27 cellular contexts compared by ENCODE assay signal in the genomic region with DNA sequence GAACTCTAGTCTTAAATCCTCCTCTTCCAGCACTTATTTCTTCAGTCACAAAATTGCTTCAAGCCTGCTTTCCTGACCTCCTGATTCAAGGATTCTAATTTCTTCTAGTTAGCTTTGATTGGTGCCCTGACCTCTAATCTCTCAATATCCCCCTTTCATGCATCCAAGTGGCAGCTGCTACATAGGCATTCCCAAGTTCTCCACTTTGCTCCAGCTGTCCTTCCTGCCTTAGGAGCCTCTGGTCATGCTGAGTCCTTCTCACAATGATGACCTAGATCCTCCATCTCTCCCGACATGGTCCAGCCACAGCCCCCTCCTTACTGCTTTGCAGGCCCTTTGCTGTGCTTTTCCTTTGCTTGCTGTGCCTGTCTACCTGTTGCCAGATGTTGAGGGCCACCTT.
"Had no signal": no experiment of that assay in that cellular context is flagged by ENCODE, and none has a peak within 500 bp of the region (broad histone marks: within the 10 kb centered on the region; RNA-seq: fewer than 3 reads in every experiment).

No MANE protein-coding gene starts in this region.

- H3K36me3 Mint-ChIP-seq: memory B cell; naive B cell; natural killer cell treated with Interleukin-12 subunit alpha and Interleukin-12 subunit beta and Interleukin-15 and Interleukin-18, amount 100 ng/mL, for 72 hours; stimulated activated naive B cell treated with anti-CD40 and anti-IgM and Interleukin-4, amounts not matched to agents 10 μg/mL and 1 μg/mL and 100 μg/mL, for 72 hours had no signal

- H3K9me3 Mint-ChIP-seq: dendritic cell treated with granulocyte-macrophage colony-stimulating factor and Interleukin-4, amounts not matched to agents 40 ng/mL and 50 ng/mL, for 4 days; endodermal cell; memory B cell; naive B cell; natural killer cell treated with Interleukin-12 subunit alpha and Interleukin-12 subunit beta and Interleukin-15 and Interleukin-18, amount 100 ng/mL, for 72 hours; stimulated activated naive B cell treated with anti-CD40 and anti-IgM and Interleukin-4, amounts not matched to agents 10 μg/mL and 1 μg/mL and 100 μg/mL, for 72 hours; stimulated activated naive CD8-positive, alpha-beta T cell treated with anti-CD3 and anti-CD28 coated beads, Interleukin-15, Interleukin-2, amounts not matched to agents 100 ng/mL and 50 ng/mL, for 24 hours had no signal

- ATAC-seq: esophagus mucosa; gastrocnemius medialis; left ventricle myocardium superior; natural killer cell treated with Interleukin-12 subunit alpha and Interleukin-12 subunit beta and Interleukin-15 and Interleukin-18, amount 100 ng/mL, for 72 hours; psoas muscle; right cardiac atrium; stimulated activated naive B cell treated with anti-CD40 and anti-IgM and Interleukin-4, amounts not matched to agents 10 μg/mL and 1 μg/mL and 100 μg/mL, for 72 hours; upper lobe of right lung had no signal

- H3K4me3 ChIP-seq: colonic mucosa, gastrocnemius medialis, lung, psoas muscle, sigmoid colon, skin epidermis, thoracic aorta, tibial nerve, upper lobe of right lung, uterus had no signal

- H3K27me3 ChIP-seq: colonic mucosa, gastrocnemius medialis, sigmoid colon, tibial nerve, upper lobe of right lung, uterus had no signal

- H3K27ac ChIP-seq: colonic mucosa, epithelial cell of prostate, sigmoid colon, thoracic aorta, tibial nerve, upper lobe of right lung, uterus had no signal

- DNase-seq: colonic mucosa; effector CD8-positive, alpha-beta T cell; endodermal cell; foreskin fibroblast; gastrocnemius medialis; head of caudate nucleus; left ventricle myocardium superior; naive B cell; nucleus accumbens; psoas muscle; right cardiac atrium; sigmoid colon; stimulated activated CD4-positive, alpha-beta T cell treated with anti-CD3 and anti-CD28 coated beads, Interleukin-15, amount 100 ng/mL, for 24 hours; stimulated activated CD4-positive, alpha-beta T cell treated with anti-CD3 and anti-CD28 coated beads, Interleukin-2, amount 100 ng/mL, for 48 hours; stimulated activated naive B cell treated with anti-CD40 and anti-IgM and Interleukin-4, amounts not matched to agents 10 μg/mL and 1 μg/mL and 100 μg/mL, for 72 hours; upper lobe of right lung; uterus had no signal

- H3K27ac Mint-ChIP-seq: dendritic cell treated with granulocyte-macrophage colony-stimulating factor and Interleukin-4, amounts not matched to agents 40 ng/mL and 50 ng/mL, for 4 days; endodermal cell; memory B cell; natural killer cell treated with Interleukin-12 subunit alpha and Interleukin-12 subunit beta and Interleukin-15 and Interleukin-18, amount 100 ng/mL, for 72 hours; stimulated activated naive B cell treated with anti-CD40 and anti-IgM and Interleukin-4, amounts not matched to agents 10 μg/mL and 1 μg/mL and 100 μg/mL, for 72 hours; stimulated activated naive CD8-positive, alpha-beta T cell treated with anti-CD3 and anti-CD28 coated beads, Interleukin-15, Interleukin-2, amounts not matched to agents 100 ng/mL and 50 ng/mL, for 24 hours had no signal

- H3K4me1 ChIP-seq: colonic mucosa, upper lobe of right lung, uterus had no signal

- H3K36me3 ChIP-seq: colonic mucosa, gastrocnemius medialis, sigmoid colon, thoracic aorta, tibial nerve, upper lobe of right lung, uterus had no signal

- H3K4me3 Mint-ChIP-seq: dendritic cell treated with granulocyte-macrophage colony-stimulating factor and Interleukin-4, amounts not matched to agents 40 ng/mL and 50 ng/mL, for 4 days; endodermal cell; memory B cell; natural killer cell treated with Interleukin-12 subunit alpha and Interleukin-12 subunit beta and Interleukin-15 and Interleukin-18, amount 100 ng/mL, for 72 hours; stimulated activated naive B cell treated with anti-CD40 and anti-IgM and Interleukin-4, amounts not matched to agents 10 μg/mL and 1 μg/mL and 100 μg/mL, for 72 hours; stimulated activated naive CD8-positive, alpha-beta T cell treated with anti-CD3 and anti-CD28 coated beads, Interleukin-15, Interleukin-2, amounts not matched to agents 100 ng/mL and 50 ng/mL, for 24 hours had no signal

- H3K4me1 Mint-ChIP-seq: memory B cell; naive B cell; stimulated activated naive B cell treated with anti-CD40 and anti-IgM and Interleukin-4, amounts not matched to agents 10 μg/mL and 1 μg/mL and 100 μg/mL, for 72 hours had no signal

- H3K9me3 ChIP-seq: colonic mucosa, gastrocnemius medialis, psoas muscle, sigmoid colon, thoracic aorta, tibial nerve, upper lobe of right lung, uterus had no signal
